21 cellular contexts compared by ENCODE assay signal in the genomic region with DNA sequence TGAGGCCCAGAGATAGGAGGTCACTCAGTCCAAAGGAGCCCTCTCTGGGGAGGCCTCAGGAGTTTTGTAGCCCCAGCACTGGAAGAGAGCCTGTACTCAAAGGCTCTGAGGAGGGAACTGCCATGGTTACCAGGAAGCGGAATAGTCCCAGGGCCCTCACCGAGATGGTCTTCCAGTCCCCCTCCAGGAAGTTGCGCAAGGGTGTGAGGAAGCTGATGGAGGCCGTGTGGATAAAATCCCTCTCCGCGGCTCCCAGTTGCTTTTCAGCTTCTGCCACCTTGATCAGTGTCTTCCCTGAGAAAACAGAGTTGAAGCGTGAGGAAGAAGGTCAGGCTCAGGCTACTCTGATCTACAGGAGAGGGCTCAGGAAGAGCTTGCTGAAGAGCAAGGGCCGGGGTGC.
"Had no signal": no experiment of that assay in that cellular context is flagged by ENCODE, and none has a peak within 500 bp of the region (broad histone marks: within the 10 kb centered on the region; RNA-seq: fewer than 3 reads in every experiment).

No MANE protein-coding gene starts in this region.

- DNase-seq: dermis blood vessel endothelial cell; erythroblast; foreskin keratinocyte; immature natural killer cell; left ventricle myocardium inferior; lower lobe of right lung; posterior cingulate gyrus; sigmoid colon; stimulated activated CD4-positive, alpha-beta T cell treated with anti-CD3 and anti-CD28 coated beads, Interleukin-12 subunit alpha, Interleukin-12 subunit beta, amount 100 ng/mL, for 4 hours; stimulated activated naive CD4-positive, alpha-beta T cell treated with Interleukin-2 at 50 U/mL for 16 hours; testis had no signal

- FAIRE-seq: colon, endothelial cell of umbilical vein, keratinocyte had no signal

- H3K27me3 ChIP-seq: foreskin keratinocyte, sigmoid colon, testis, tibial nerve, upper lobe of right lung, vagina had no signal

- H3K27ac Mint-ChIP-seq: immature natural killer cell, memory B cell, mesothelial cell of epicardium, nephron had no signal

- H3K27ac ChIP-seq: foreskin keratinocyte, left ventricle myocardium inferior, lower lobe of right lung, sigmoid colon, skin epidermis, testis, tibial nerve, upper lobe of right lung, vagina had no signal

- H3K4me1 Mint-ChIP-seq: immature natural killer cell, memory B cell, mesothelial cell of epicardium had no signal

- H3K4me1 ChIP-seq: foreskin keratinocyte, left ventricle myocardium inferior, lower lobe of right lung, sigmoid colon, testis, tibial nerve, upper lobe of right lung, vagina had no signal

- H3K4me3 ChIP-seq: left ventricle myocardium inferior, lower lobe of right lung, sigmoid colon, skin epidermis, testis, tibial nerve, upper lobe of right lung, vagina had no signal

- H3K9me3 Mint-ChIP-seq: memory B cell, mesothelial cell of epicardium, nephron had no signal

- H3K4me3 Mint-ChIP-seq: immature natural killer cell, memory B cell, mesothelial cell of epicardium, nephron had no signal

- H3K27me3 Mint-ChIP-seq: memory B cell had no signal

- ATAC-seq: foreskin keratinocyte, lower lobe of right lung, upper lobe of right lung had no signal

- H3K9me3 ChIP-seq: left ventricle myocardium inferior, lower lobe of right lung, sigmoid colon, testis, tibial nerve, upper lobe of right lung, vagina had no signal
